25 cellular contexts compared by ENCODE assay signal in genomic region chr14:87686736-87687135, GRCh38.
A peak's percentile ranks its signal among the peaks of the same experiment; 100 is the strongest.
DNase-seq lines count a peak whose midpoint lies in the region; ATAC-seq lines count a peak whose summit lies in the region.
"Had no signal": no experiment of that assay in that cellular context is flagged by ENCODE, and none has a peak within 500 bp of the region (broad histone marks: within the 10 kb centered on the region; RNA-seq: fewer than 3 reads in every experiment).

No MANE protein-coding gene starts in this region.

- H3K27me3 Mint-ChIP-seq in stimulated activated naive B cell treated with anti-CD40 and anti-IgM and Interleukin-4, amounts not matched to agents 10 μg/mL and 1 μg/mL and 100 μg/mL, for 72 hours = peaks cover 0 to 3% of the 10 kb centered on the region in 2 donors
- H3K27me3 Mint-ChIP-seq in activated T-helper 2 cell treated with anti-CD3 and anti-CD28 coated beads, Interferon-gamma antibody, Interleukin-2, Interleukin-4, amounts not matched to agents 10 μg/mL and 5 μg/mL and 100 μg/mL, durations not matched to agents 14 hours and 24 hours and 36 hours (ENCODE audit: low read depth) = no peaks in the 10 kb centered on the region
- H3K27me3 Mint-ChIP-seq: CD4-positive, alpha-beta T cell had no signal

- H3K27ac Mint-ChIP-seq in stimulated activated naive B cell treated with anti-CD40 and anti-IgM and Interleukin-4, amounts not matched to agents 10 μg/mL and 1 μg/mL and 100 μg/mL, for 72 hours = no peak overlapping the region
- H3K27ac Mint-ChIP-seq in activated T-helper 2 cell treated with anti-CD3 and anti-CD28 coated beads, Interferon-gamma antibody, Interleukin-2, Interleukin-4, amounts not matched to agents 10 μg/mL and 5 μg/mL and 100 μg/mL, durations not matched to agents 14 hours and 24 hours and 36 hours = no peak overlapping the region
- H3K27ac Mint-ChIP-seq: CD4-positive, alpha-beta T cell; CD8-positive, alpha-beta memory T cell; GM23338; H9; HFFc6 had no signal

- no peaks in the 10 kb centered on the region for H3K27me3 ChIP-seq in HAP-1 (ENCODE audit: low read depth)
- H3K27me3 ChIP-seq: BE2C; BLaER1 treated with 17β-estradiol and CSF1 and Interleukin-3, amounts not matched to agents 10 nM and 100 nM had no signal

- DNase-seq in COLO829 (ENCODE audit: low spot score) (peak; percentile 80), epidermal melanocyte (ENCODE audit: insufficient read length, low spot score) (peak; percentile 27), medulla oblongata (ENCODE audit: extremely low spot score) (peak; percentile 44), pons (ENCODE audit: low spot score) (peak; percentile 48), SHP77 treated with DMSO at 0.1 percent for 48 hours (lab: John Stamatoyannopoulos, UW) (no peak), HAP-1 (ENCODE audit: low spot score in 2 of 2) (no peak)
- no peak for DNase-seq in stimulated activated naive B cell treated with anti-CD40 and anti-IgM and Interleukin-4, amounts not matched to agents 10 μg/mL and 1 μg/mL and 100 μg/mL, for 72 hours
- DNase-seq in activated T-helper 2 cell treated with anti-CD3 and anti-CD28 coated beads, Interferon-gamma antibody, Interleukin-2, Interleukin-4, amounts not matched to agents 10 μg/mL and 5 μg/mL and 100 μg/mL, durations not matched to agents 14 hours and 24 hours and 36 hours (ENCODE audit: low spot score) = no peak
- DNase-seq: 8988T; ACHN; AML-193; BE2C; Calu3; CD4-positive, alpha-beta T cell; CD8-positive, alpha-beta memory T cell; COR-L47; DMS53; DMS79 treated with DMSO at 0.1 percent for 48 hours; GF-D8; H9; HFFc6 had no signal

- no peak overlapping the region for H3K4me3 ChIP-seq in HAP-1
- H3K4me3 ChIP-seq: A549; BLaER1 treated with 17β-estradiol and CSF1 and Interleukin-3, amounts not matched to agents 10 nM and 100 nM; GM23338 had no signal

- no peaks in the 10 kb centered on the region for H3K4me1 Mint-ChIP-seq in stimulated activated naive B cell treated with anti-CD40 and anti-IgM and Interleukin-4, amounts not matched to agents 10 μg/mL and 1 μg/mL and 100 μg/mL, for 72 hours
- H3K4me1 Mint-ChIP-seq in activated T-helper 2 cell treated with anti-CD3 and anti-CD28 coated beads, Interferon-gamma antibody, Interleukin-2, Interleukin-4, amounts not matched to agents 10 μg/mL and 5 μg/mL and 100 μg/mL, durations not matched to agents 14 hours and 24 hours and 36 hours (ENCODE audit: low read depth) = no peaks in the 10 kb centered on the region
- H3K4me1 Mint-ChIP-seq: CD14-positive monocyte; CD8-positive, alpha-beta memory T cell had no signal

- in situ Hi-C loops in HAP-1 (cut with MboI; ENCODE audit: low sequenced_read_pairs) = no loop called here

- H3K36me3 Mint-ChIP-seq in stimulated activated naive B cell treated with anti-CD40 and anti-IgM and Interleukin-4, amounts not matched to agents 10 μg/mL and 1 μg/mL and 100 μg/mL, for 72 hours = no peaks in the 10 kb centered on the region
- no peaks in the 10 kb centered on the region for H3K36me3 Mint-ChIP-seq in activated T-helper 2 cell treated with anti-CD3 and anti-CD28 coated beads, Interferon-gamma antibody, Interleukin-2, Interleukin-4, amounts not matched to agents 10 μg/mL and 5 μg/mL and 100 μg/mL, durations not matched to agents 14 hours and 24 hours and 36 hours (ENCODE audit: low read depth)
- H3K36me3 Mint-ChIP-seq: CD14-positive monocyte; CD8-positive, alpha-beta memory T cell had no signal

- H3K36me3 ChIP-seq in HAP-1 (replicated peaks) = no peaks in the 10 kb centered on the region
- H3K36me3 ChIP-seq: BE2C; BLaER1 treated with 17β-estradiol and CSF1 and Interleukin-3, amounts not matched to agents 10 nM and 100 nM had no signal

- no peak for ATAC-seq in stimulated activated naive B cell treated with anti-CD40 and anti-IgM and Interleukin-4, amounts not matched to agents 10 μg/mL and 1 μg/mL and 100 μg/mL, for 72 hours (replicated peaks)
- ATAC-seq: A549, GM23338 had no signal

- no peaks in the 10 kb centered on the region for H3K9me3 ChIP-seq in HAP-1
- H3K9me3 ChIP-seq: A549, BE2C had no signal

- H3K9me3 Mint-ChIP-seq in stimulated activated naive B cell treated with anti-CD40 and anti-IgM and Interleukin-4, amounts not matched to agents 10 μg/mL and 1 μg/mL and 100 μg/mL, for 72 hours = no peaks in the 10 kb centered on the region
- H3K9me3 Mint-ChIP-seq in activated T-helper 2 cell treated with anti-CD3 and anti-CD28 coated beads, Interferon-gamma antibody, Interleukin-2, Interleukin-4, amounts not matched to agents 10 μg/mL and 5 μg/mL and 100 μg/mL, durations not matched to agents 14 hours and 24 hours and 36 hours = no peaks in the 10 kb centered on the region

- intact Hi-C loops in activated T-helper 2 cell treated with anti-CD3 and anti-CD28 coated beads, Interferon-gamma antibody, Interleukin-2, Interleukin-4, amounts not matched to agents 10 μg/mL and 5 μg/mL and 100 μg/mL, durations not matched to agents 14 hours and 24 hours and 36 hours (cut with micrococcal nuclease) = no loop called here

- no peaks in the 10 kb centered on the region for H3K4me1 ChIP-seq in HAP-1
- H3K4me1 ChIP-seq: A549; BE2C; BLaER1 treated with 17β-estradiol and CSF1 and Interleukin-3, amounts not matched to agents 10 nM and 100 nM had no signal

- H3K4me3 Mint-ChIP-seq in stimulated activated naive B cell treated with anti-CD40 and anti-IgM and Interleukin-4, amounts not matched to agents 10 μg/mL and 1 μg/mL and 100 μg/mL, for 72 hours = no peak overlapping the region
- no peak overlapping the region for H3K4me3 Mint-ChIP-seq in activated T-helper 2 cell treated with anti-CD3 and anti-CD28 coated beads, Interferon-gamma antibody, Interleukin-2, Interleukin-4, amounts not matched to agents 10 μg/mL and 5 μg/mL and 100 μg/mL, durations not matched to agents 14 hours and 24 hours and 36 hours (ENCODE audit: low read depth)
- H3K4me3 Mint-ChIP-seq: CD14-positive monocyte; CD4-positive, alpha-beta T cell; CD8-positive, alpha-beta memory T cell; GM23338; H9; HFFc6 had no signal

Comparison
In these comparisons a context has a peak if more than half of its experiments do, and no peak if none do; other contexts are left out.
1. DNase-seq: peak in COLO829 (single experiment), epidermal melanocyte (single experiment), medulla oblongata (single experiment) and pons (single experiment); none in SHP77 treated with DMSO at 0.1 percent for 48 hours (single experiment), HAP-1 (0 of 2), stimulated activated naive B cell treated with anti-CD40 and anti-IgM and Interleukin-4, amounts not matched to agents 10 μg/mL and 1 μg/mL and 100 μg/mL, for 72 hours (single experiment) and activated T-helper 2 cell treated with anti-CD3 and anti-CD28 coated beads, Interferon-gamma antibody, Interleukin-2, Interleukin-4, amounts not matched to agents 10 μg/mL and 5 μg/mL and 100 μg/mL, durations not matched to agents 14 hours and 24 hours and 36 hours (single experiment).